In genomic region chr6:129297592-129297991, GRCh38 we compare ENCODE assay signal across 1 cellular context.
TF ChIP-seq lines count a peak whose summit lies in the region.

No MANE protein-coding gene starts in this region.

TF ChIP-seq in WTC11, 78 proteins besides CTCF, POLR2A, EP300 and RAD21 (continued from another document):
- TF ChIP-seq PRDM15 (CRISPR knock-in tag; IDR thresholded peaks at IDR 0.05) = no peak
- no peak for TF ChIP-seq NR1H2 (CRISPR knock-in tag; IDR thresholded peaks at IDR 0.05)
- no peak for TF ChIP-seq RORB (CRISPR knock-in tag; IDR thresholded peaks at IDR 0.05)
- no peak for TF ChIP-seq HMGXB4 (CRISPR knock-in tag; IDR thresholded peaks at IDR 0.05)
- no peak for TF ChIP-seq TP53 (CRISPR knock-in tag; IDR thresholded peaks at IDR 0.05)
- TF ChIP-seq E2F1 (CRISPR knock-in tag; IDR thresholded peaks at IDR 0.05) = no peak
- TF ChIP-seq MYBL2 (CRISPR knock-in tag; IDR thresholded peaks at IDR 0.05) = no peak
- TF ChIP-seq AR (CRISPR knock-in tag; IDR thresholded peaks at IDR 0.05) = no peak
- no peak for TF ChIP-seq CBFB (CRISPR knock-in tag; IDR thresholded peaks at IDR 0.05; ENCODE audit: low read depth)
- TF ChIP-seq IRF1 (CRISPR knock-in tag; IDR thresholded peaks at IDR 0.05) = no peak
- no peak for TF ChIP-seq RELA (CRISPR knock-in tag; IDR thresholded peaks at IDR 0.05; ENCODE audit: borderline replicate concordance)
- TF ChIP-seq FOXJ3 (CRISPR knock-in tag; IDR thresholded peaks at IDR 0.05; ENCODE audit: borderline replicate concordance) = no peak
